Comparison of ENCODE assay signal across 1 cellular context in the genomic region with DNA sequence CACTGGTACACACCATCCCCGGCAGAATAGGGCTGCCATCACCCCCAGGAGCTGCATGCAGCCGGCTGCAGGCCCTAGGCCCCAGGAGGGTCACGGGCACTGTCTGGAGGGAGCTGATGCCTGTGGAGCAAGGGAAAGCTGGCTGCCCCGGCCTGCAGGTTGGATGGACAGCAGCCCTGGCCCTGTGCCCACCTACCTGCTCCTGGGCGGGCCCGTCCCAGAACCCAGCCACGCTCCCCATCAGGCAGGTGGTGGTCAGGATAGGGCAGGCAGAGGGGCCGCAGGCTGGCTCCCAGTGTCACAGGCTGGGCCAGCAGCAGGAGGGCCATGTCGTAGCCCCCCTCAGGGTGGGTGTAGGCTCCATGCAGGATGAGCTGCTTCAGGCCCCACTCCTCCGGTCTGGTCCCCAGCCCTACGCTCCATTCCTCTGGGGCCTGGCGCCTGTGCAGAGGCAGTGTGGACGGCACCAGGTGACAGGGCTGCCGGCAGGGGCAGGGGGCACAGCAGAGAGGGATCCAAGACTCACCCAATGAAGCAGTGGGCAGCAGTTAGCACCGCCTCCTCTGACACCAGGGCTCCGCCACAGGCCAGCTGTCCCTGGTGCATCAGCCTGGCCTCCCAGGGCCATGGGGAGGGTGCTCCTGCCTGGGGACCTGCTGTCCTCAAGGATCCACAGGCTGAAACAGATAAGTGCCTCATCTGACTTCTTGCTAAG.
TF ChIP-seq lines count a peak whose summit lies in the region.

No MANE protein-coding gene starts in this region.

TF ChIP-seq in GM12878, 131 proteins besides CTCF, POLR2A, EP300 and RAD21:
- TF ChIP-seq, protein P1, sequence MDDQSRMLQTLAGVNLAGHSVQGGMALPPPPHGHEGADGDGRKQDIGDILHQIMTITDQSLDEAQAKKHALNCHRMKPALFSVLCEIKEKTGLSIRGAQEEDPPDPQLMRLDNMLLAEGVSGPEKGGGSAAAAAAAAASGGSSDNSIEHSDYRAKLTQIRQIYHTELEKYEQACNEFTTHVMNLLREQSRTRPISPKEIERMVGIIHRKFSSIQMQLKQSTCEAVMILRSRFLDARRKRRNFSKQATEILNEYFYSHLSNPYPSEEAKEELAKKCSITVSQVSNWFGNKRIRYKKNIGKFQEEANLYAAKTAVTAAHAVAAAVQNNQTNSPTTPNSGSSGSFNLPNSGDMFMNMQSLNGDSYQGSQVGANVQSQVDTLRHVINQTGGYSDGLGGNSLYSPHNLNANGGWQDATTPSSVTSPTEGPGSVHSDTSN (IDR thresholded peaks at IDR 0.05; ENCODE audit: insufficient replicate concordance, low read depth, low read length): no peak
- TF ChIP-seq MEF2B (IDR thresholded peaks at IDR 0.05; ENCODE audit: partially characterized antibody, poor library complexity, severe bottlenecking) (no peak), SREBF2 (IDR thresholded peaks at IDR 0.05; ENCODE audit: low read length) (no peak), SMARCA5 (IDR thresholded peaks at IDR 0.05) (no peak), MTA2 (IDR thresholded peaks at IDR 0.05; ENCODE audit: low read depth) (no peak), NFYA (IDR thresholded peaks at IDR 0.05; ENCODE audit: borderline replicate concordance, low read depth, low read length) (no peak), JUND (IDR thresholded peaks at IDR 0.05; ENCODE audit: low read depth, low read length) (no peak), CHD1 (IDR thresholded peaks at IDR 0.05; ENCODE audit: low read depth, low read length) (no peak), RFX5 (IDR thresholded peaks at IDR 0.05; ENCODE audit: low read depth, low read length) (no peak), PML (IDR thresholded peaks at IDR 0.05; ENCODE audit: low read length) (no peak), STAT3 (IDR thresholded peaks at IDR 0.05; ENCODE audit: low read depth, low read length) (no peak), BACH1 (IDR thresholded peaks at IDR 0.05; ENCODE audit: borderline replicate concordance) (no peak), CBX3 (IDR thresholded peaks at IDR 0.05; ENCODE audit: borderline replicate concordance, low read depth) (no peak), HDAC2 (IDR thresholded peaks at IDR 0.05) (no peak), TBL1XR1 (IDR thresholded peaks at IDR 0.05; ENCODE audit: low read depth, low read length) (no peak), YY1 (IDR thresholded peaks at IDR 0.05; ENCODE audit: low read depth, low read length) (no peak), RELA (IDR thresholded peaks at IDR 0.05; ENCODE audit: borderline replicate concordance, partially characterized antibody) (no peak)
- TF ChIP-seq, protein P2, sequence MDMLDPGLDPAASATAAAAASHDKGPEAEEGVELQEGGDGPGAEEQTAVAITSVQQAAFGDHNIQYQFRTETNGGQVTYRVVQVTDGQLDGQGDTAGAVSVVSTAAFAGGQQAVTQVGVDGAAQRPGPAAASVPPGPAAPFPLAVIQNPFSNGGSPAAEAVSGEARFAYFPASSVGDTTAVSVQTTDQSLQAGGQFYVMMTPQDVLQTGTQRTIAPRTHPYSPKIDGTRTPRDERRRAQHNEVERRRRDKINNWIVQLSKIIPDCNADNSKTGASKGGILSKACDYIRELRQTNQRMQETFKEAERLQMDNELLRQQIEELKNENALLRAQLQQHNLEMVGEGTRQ (IDR thresholded peaks at IDR 0.05; ENCODE audit: borderline replicate concordance, low read depth, low read length): no peak
- TF ChIP-seq, protein P3, sequence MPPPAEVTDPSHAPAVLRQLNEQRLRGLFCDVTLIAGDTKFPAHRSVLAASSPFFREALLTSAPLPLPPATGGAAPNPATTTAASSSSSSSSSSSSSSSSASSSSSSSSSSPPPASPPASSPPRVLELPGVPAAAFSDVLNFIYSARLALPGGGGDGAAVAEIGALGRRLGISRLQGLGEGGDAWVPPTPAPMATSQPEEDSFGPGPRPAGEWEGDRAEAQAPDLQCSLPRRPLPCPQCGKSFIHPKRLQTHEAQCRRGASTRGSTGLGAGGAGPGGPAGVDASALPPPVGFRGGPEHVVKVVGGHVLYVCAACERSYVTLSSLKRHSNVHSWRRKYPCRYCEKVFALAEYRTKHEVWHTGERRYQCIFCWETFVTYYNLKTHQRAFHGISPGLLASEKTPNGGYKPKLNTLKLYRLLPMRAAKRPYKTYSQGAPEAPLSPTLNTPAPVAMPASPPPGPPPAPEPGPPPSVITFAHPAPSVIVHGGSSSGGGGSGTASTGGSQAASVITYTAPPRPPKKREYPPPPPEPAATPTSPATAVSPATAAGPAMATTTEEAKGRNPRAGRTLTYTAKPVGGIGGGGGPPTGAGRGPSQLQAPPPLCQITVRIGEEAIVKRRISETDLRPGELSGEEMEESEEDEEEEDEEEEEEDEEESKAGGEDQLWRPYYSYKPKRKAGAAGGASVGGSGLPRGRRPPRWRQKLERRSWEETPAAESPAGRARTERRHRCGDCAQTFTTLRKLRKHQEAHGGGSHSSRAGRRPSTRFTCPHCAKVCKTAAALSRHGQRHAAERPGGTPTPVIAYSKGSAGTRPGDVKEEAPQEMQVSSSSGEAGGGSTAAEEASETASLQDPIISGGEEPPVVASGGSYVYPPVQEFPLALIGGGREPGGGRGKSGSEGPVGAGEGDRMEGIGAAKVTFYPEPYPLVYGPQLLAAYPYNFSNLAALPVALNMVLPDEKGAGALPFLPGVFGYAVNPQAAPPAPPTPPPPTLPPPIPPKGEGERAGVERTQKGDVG (CRISPR knock-in tag; IDR thresholded peaks at IDR 0.05): no peak
- TF ChIP-seq, protein P4, sequence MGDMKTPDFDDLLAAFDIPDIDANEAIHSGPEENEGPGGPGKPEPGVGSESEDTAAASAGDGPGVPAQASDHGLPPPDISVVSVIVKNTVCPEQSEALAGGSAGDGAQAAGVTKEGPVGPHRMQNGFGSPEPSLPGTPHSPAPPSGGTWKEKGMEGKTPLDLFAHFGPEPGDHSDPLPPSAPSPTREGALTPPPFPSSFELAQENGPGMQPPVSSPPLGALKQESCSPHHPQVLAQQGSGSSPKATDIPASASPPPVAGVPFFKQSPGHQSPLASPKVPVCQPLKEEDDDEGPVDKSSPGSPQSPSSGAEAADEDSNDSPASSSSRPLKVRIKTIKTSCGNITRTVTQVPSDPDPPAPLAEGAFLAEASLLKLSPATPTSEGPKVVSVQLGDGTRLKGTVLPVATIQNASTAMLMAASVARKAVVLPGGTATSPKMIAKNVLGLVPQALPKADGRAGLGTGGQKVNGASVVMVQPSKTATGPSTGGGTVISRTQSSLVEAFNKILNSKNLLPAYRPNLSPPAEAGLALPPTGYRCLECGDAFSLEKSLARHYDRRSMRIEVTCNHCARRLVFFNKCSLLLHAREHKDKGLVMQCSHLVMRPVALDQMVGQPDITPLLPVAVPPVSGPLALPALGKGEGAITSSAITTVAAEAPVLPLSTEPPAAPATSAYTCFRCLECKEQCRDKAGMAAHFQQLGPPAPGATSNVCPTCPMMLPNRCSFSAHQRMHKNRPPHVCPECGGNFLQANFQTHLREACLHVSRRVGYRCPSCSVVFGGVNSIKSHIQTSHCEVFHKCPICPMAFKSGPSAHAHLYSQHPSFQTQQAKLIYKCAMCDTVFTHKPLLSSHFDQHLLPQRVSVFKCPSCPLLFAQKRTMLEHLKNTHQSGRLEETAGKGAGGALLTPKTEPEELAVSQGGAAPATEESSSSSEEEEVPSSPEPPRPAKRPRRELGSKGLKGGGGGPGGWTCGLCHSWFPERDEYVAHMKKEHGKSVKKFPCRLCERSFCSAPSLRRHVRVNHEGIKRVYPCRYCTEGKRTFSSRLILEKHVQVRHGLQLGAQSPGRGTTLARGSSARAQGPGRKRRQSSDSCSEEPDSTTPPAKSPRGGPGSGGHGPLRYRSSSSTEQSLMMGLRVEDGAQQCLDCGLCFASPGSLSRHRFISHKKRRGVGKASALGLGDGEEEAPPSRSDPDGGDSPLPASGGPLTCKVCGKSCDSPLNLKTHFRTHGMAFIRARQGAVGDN (IDR thresholded peaks at IDR 0.05): no peak
